In the genomic region with DNA sequence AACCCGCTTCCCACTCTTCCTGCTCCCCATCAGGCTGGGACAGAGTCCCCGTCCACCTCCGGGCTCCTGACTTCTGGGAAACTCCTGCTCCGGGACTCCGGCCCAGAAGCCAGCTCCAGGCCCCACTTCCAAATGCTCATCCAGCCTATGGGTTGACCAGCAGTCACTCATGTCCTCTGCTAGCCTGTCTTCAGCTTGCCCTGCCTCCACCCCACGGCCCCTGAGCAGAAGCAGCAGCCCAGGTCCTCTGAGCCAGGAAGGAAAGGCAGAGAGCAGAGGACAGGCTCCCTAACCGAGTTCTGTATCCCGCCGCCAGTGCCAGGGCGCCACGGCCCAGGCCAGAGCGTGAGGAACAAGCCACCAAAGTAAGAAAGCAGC, we compare ENCODE assay signal across 18 cellular contexts.
"Had no signal": no experiment of that assay in that cellular context is flagged by ENCODE, and none has a peak within 500 bp of the region (broad histone marks: within the 10 kb centered on the region; RNA-seq: fewer than 3 reads in every experiment).

No MANE protein-coding gene starts in this region.

- H3K4me3 Mint-ChIP-seq: activated B cell treated with CpG ODN at 0.5 μM for 24 hours; activated CD8-positive, alpha-beta T cell treated with anti-CD3 and anti-CD28 coated beads, Interleukin-2, amount 10 ng/mL, durations not matched to agents 7 days and 5 days; activated naive CD8-positive, alpha-beta T cell; effector memory CD8-positive, alpha-beta T cell; immature natural killer cell; naive thymus-derived CD8-positive, alpha-beta T cell had no signal

- DNase-seq: activated B cell treated with CpG ODN at 0.5 μM for 24 hours; activated CD8-positive, alpha-beta memory T cell treated with anti-CD3 and anti-CD28 coated beads, Interleukin-2, amount 50 U/mL, for 4 hours; activated CD8-positive, alpha-beta T cell treated with anti-CD3 and anti-CD28 coated beads, Interleukin-2, amount 10 ng/mL, durations not matched to agents 7 days and 5 days; activated gamma-delta T cell treated with Interleukin-2 at 50 U/mL for 16 hours; activated T-cell treated with anti-CD3 and anti-CD28 coated beads, Interleukin-2, amount 50 U/mL, for 48 hours; amniotic stem cell; body of pancreas; dermis blood vessel endothelial cell; effector memory CD8-positive, alpha-beta T cell; foreskin keratinocyte; glutamatergic neuron; immature natural killer cell; mammary epithelial cell; small intestine; stimulated activated CD4-positive, alpha-beta T cell treated with anti-CD3 and anti-CD28 coated beads, Interleukin-4, amount 100 ng/mL, for 24 hours; stimulated activated naive CD4-positive, alpha-beta T cell treated with Interleukin-2 at 50 U/mL for 16 hours had no signal

- H3K27me3 Mint-ChIP-seq: activated naive CD8-positive, alpha-beta T cell had no signal

- H3K36me3 Mint-ChIP-seq: activated naive CD8-positive, alpha-beta T cell; immature natural killer cell; naive thymus-derived CD8-positive, alpha-beta T cell had no signal

- H3K27ac Mint-ChIP-seq: activated B cell treated with CpG ODN at 0.5 μM for 24 hours; activated CD8-positive, alpha-beta T cell treated with anti-CD3 and anti-CD28 coated beads, Interleukin-2, amount 10 ng/mL, durations not matched to agents 7 days and 5 days; activated naive CD8-positive, alpha-beta T cell; effector memory CD8-positive, alpha-beta T cell; immature natural killer cell; naive thymus-derived CD8-positive, alpha-beta T cell had no signal

- H3K9me3 Mint-ChIP-seq: activated B cell treated with CpG ODN at 0.5 μM for 24 hours; effector memory CD8-positive, alpha-beta T cell; immature natural killer cell; naive thymus-derived CD8-positive, alpha-beta T cell had no signal

- H3K4me1 Mint-ChIP-seq: activated B cell treated with CpG ODN at 0.5 μM for 24 hours had no signal
